Comparison of ENCODE assay signal across 21 cellular contexts in genomic region chr12:123164222-123164621, GRCh38. TPM values are rescaled to one million over a fixed set of nuclear protein-coding genes. Genes with fewer than 3 reads are reported as not detected.
A peak's percentile ranks its signal among the peaks of the same experiment; 100 is the strongest.
DNase-seq lines count a peak whose midpoint lies in the region; ATAC-seq, FAIRE-seq and TF ChIP-seq lines count a peak whose summit lies in the region.
"Had no signal": no experiment of that assay in that cellular context is flagged by ENCODE, and none has a peak within 500 bp of the region (broad histone marks: within the 10 kb centered on the region; RNA-seq: fewer than 3 reads in every experiment).

No MANE protein-coding gene starts in this region.

- peaks cover 9% of the 10 kb centered on the region for H3K4me1 ChIP-seq in lower lobe of right lung
- H3K4me1 ChIP-seq: right atrium auricular region had no signal

- peak in 2 of 3 experiments; percentile 43 to 67 for DNase-seq in NCI-H1417 (lab: John Stamatoyannopoulos, UW)
- DNase-seq in NCI-H1417 treated with DMSO at 0.1 percent for 48 hours (lab: John Stamatoyannopoulos, UW) = no peak
- DNase-seq in GM12891 (ENCODE audit: insufficient read length, low spot score) = no peak
- peak; percentile 61 for DNase-seq in amniotic epithelial cell (ENCODE audit: low read depth)
- DNase-seq in lower lobe of right lung = no peak
- no peak for DNase-seq in dorsolateral prefrontal cortex
- no peak for DNase-seq in nephron progenitor cell
- DNase-seq: 8988T; activated CD4-positive, alpha-beta T cell treated with anti-CD3 and anti-CD28 coated beads, Interleukin-2, amount 10 ng/mL, durations not matched to agents 7 days and 5 days; activated T-cell treated with anti-CD3 and anti-CD28 coated beads, Interleukin-2, amount 50 U/mL, for 1 hour; cerebellar nuclear complex; effector memory CD4-positive, alpha-beta T cell; MM.1S; NCI-H774; occipital lobe had no signal

- H3K36me3 ChIP-seq in lower lobe of right lung = peaks cover 20% of the 10 kb centered on the region

- H3K9me3 ChIP-seq in lower lobe of right lung = no peaks in the 10 kb centered on the region
- H3K9me3 ChIP-seq: right atrium auricular region had no signal

- no peak for TF ChIP-seq CTCF in lower lobe of right lung (IDR thresholded peaks at IDR 0.05)
- no peak for TF ChIP-seq CTCF in dorsolateral prefrontal cortex (IDR thresholded peaks at IDR 0.05 in 54 of 56, conservative IDR thresholded peaks at IDR 0.05 in 2 of 56; ENCODE audit: low read depth in 1 of 56, partially characterized antibody in 56 of 56)
- no peak for TF ChIP-seq CTCF in nephron progenitor cell (IDR thresholded peaks at IDR 0.05)

- H3K27me3 ChIP-seq in lower lobe of right lung (ENCODE audit: low read depth) (no peaks in the 10 kb centered on the region), dorsolateral prefrontal cortex (no peaks in the 10 kb centered on the region)
- H3K27me3 ChIP-seq: right atrium auricular region had no signal

- H3K27me3 Mint-ChIP-seq in nephron progenitor cell (ENCODE audit: low read depth, poor library complexity) = no peaks in the 10 kb centered on the region
- H3K27me3 Mint-ChIP-seq: activated CD4-positive, alpha-beta T cell treated with anti-CD3 and anti-CD28 coated beads, Interleukin-2, amount 10 ng/mL, durations not matched to agents 7 days and 5 days; B cell had no signal

- FAIRE-seq in GM12891 (lab: Jason Lieb, UNC) = peak; percentile 26
- FAIRE-seq: astrocyte had no signal

- H3K4me3 Mint-ChIP-seq in nephron progenitor cell = no peak overlapping the region
- H3K4me3 Mint-ChIP-seq: activated CD4-positive, alpha-beta T cell treated with anti-CD3 and anti-CD28 coated beads, Interleukin-2, amount 10 ng/mL, durations not matched to agents 7 days and 5 days; B cell; T-helper 1 cell treated with Interleukin-12 subunit alpha and Interleukin-12 subunit beta and Interleukin-4 antibody, amounts not matched to agents 30 μg/mL and 1 μg/mL, for 36 hours had no signal

- intact Hi-C loops in lower lobe of right lung (cut with DNase I) = no loop called here
- intact Hi-C loops in dorsolateral prefrontal cortex (cut with DNase I) = no loop called here

- no peak overlapping the region for H3K27ac ChIP-seq in lower lobe of right lung
- no peak overlapping the region for H3K27ac ChIP-seq in dorsolateral prefrontal cortex
- H3K27ac ChIP-seq: right atrium auricular region had no signal

- ATAC-seq in lower lobe of right lung (peak; percentile 13 to 33), HG03442 (IDR thresholded peaks at IDR 0.05; ENCODE audit: unreplicated experiment) (no peak)

- no peak for TF ChIP-seq POLR2A in GM12891 (IDR thresholded peaks at IDR 0.05; ENCODE audit: low read depth, low read length)

- peaks cover 44% of the 10 kb centered on the region for H3K36me3 Mint-ChIP-seq in nephron progenitor cell (ENCODE audit: low read depth)
- H3K36me3 Mint-ChIP-seq: activated naive CD4-positive, alpha-beta T cell treated with anti-CD3 and anti-CD28 coated beads, Interleukin-2, amount 50 U/mL, for 72 hours had no signal

- no peaks in the 10 kb centered on the region for H3K9me3 Mint-ChIP-seq in nephron progenitor cell
- H3K9me3 Mint-ChIP-seq: activated CD4-positive, alpha-beta T cell treated with anti-CD3 and anti-CD28 coated beads, Interleukin-2, amount 10 ng/mL, durations not matched to agents 7 days and 5 days; activated naive CD4-positive, alpha-beta T cell treated with anti-CD3 and anti-CD28 coated beads, Interleukin-2, amount 50 U/mL, for 72 hours; T-helper 1 cell treated with Interleukin-12 subunit alpha and Interleukin-12 subunit beta and Interleukin-4 antibody, amounts not matched to agents 30 μg/mL and 1 μg/mL, for 36 hours had no signal

- no peak overlapping the region for H3K27ac Mint-ChIP-seq in nephron progenitor cell
- H3K27ac Mint-ChIP-seq: activated CD4-positive, alpha-beta T cell treated with anti-CD3 and anti-CD28 coated beads, Interleukin-2, amount 10 ng/mL, durations not matched to agents 7 days and 5 days; B cell; T-helper 1 cell treated with Interleukin-12 subunit alpha and Interleukin-12 subunit beta and Interleukin-4 antibody, amounts not matched to agents 30 μg/mL and 1 μg/mL, for 36 hours had no signal

- H3K4me3 ChIP-seq in lower lobe of right lung (no peak overlapping the region), dorsolateral prefrontal cortex (no peak overlapping the region)
- H3K4me3 ChIP-seq: right atrium auricular region had no signal

- no peaks in the 10 kb centered on the region for H3K4me1 Mint-ChIP-seq in nephron progenitor cell
- H3K4me1 Mint-ChIP-seq: activated CD4-positive, alpha-beta T cell treated with anti-CD3 and anti-CD28 coated beads, Interleukin-2, amount 10 ng/mL, durations not matched to agents 7 days and 5 days had no signal

TF ChIP-seq in GM12891, 5 proteins besides CTCF, POLR2A, EP300 and RAD21:
- TF ChIP-seq SPI1 (IDR thresholded peaks at IDR 0.05; ENCODE audit: low read depth, low read length) (no peak), POLR2AphosphoS5 (IDR thresholded peaks at IDR 0.05; ENCODE audit: low read depth, low read length) (no peak), POU2F2 (IDR thresholded peaks at IDR 0.05; ENCODE audit: low read depth, low read length) (no peak), TAF1 (IDR thresholded peaks at IDR 0.05; ENCODE audit: low read depth, low read length) (no peak), PAX5 (IDR thresholded peaks at IDR 0.05; ENCODE audit: insufficient read depth, low read length, severe bottlenecking) (no peak)

RNA-seq across cellular contexts. Expression of gene PITPNM2, which starts 13.3 kb away (rescaled TPM):
- polyA plus RNA-seq in GM12891 (2012; ENCODE audit: low read depth, missing spikeins) = 0.54 TPM
- 29.9 TPM for total RNA-seq in lower lobe of right lung
- total RNA-seq in dorsolateral prefrontal cortex = 10 to 100 TPM; 20.9 to 89.8 (median 62.6) TPM

Comparison
In these comparisons a context has a peak if more than half of its experiments do, and no peak if none do; other contexts are left out.
1. DNase-seq: peak in NCI-H1417 (2 of 3) and amniotic epithelial cell (single experiment); none in NCI-H1417 treated with DMSO at 0.1 percent for 48 hours (single experiment), GM12891 (single experiment), lower lobe of right lung (single experiment), dorsolateral prefrontal cortex (0 of 10) and nephron progenitor cell (single experiment).